Comparison of ENCODE assay signal across 10 cellular contexts in genomic region chr6:158686311-158686710, GRCh38. TPM values are rescaled to one million over a fixed set of nuclear protein-coding genes. Genes with fewer than 3 reads are reported as not detected.
A peak's percentile ranks its signal among the peaks of the same experiment; 100 is the strongest.
DNase-seq lines count a peak whose midpoint lies in the region; ATAC-seq and TF ChIP-seq lines count a peak whose summit lies in the region.
"Had no signal": no experiment of that assay in that cellular context is flagged by ENCODE, and none has a peak within 500 bp of the region (broad histone marks: within the 10 kb centered on the region; RNA-seq: fewer than 3 reads in every experiment).

No MANE protein-coding gene starts in this region.

- H3K27ac Mint-ChIP-seq in T-helper 17 cell = peak overlapping the region; percentile 99
- H3K27ac Mint-ChIP-seq in immature natural killer cell = peak overlapping the region; percentile 97 to 100 (median 98)

- 17 to 52% methylated on average over 1 to 4 of the region's 4 CpGs for WGBS in transverse colon (ENCODE audit: low coverage in 1 of 2), 2 donors

- no peak for TF ChIP-seq CTCF in transverse colon (IDR thresholded peaks at IDR 0.05)
- no peak for TF ChIP-seq CTCF in BE2C (IDR thresholded peaks at IDR 0.05; ENCODE audit: low read depth, low read length)

- no peaks in the 10 kb centered on the region for H3K9me3 Mint-ChIP-seq in activated T-cell treated with anti-CD3 and anti-CD28 coated beads, Interleukin-2, amount 50 U/mL, for 4 hours
- H3K9me3 Mint-ChIP-seq in immature natural killer cell = no peaks in the 10 kb centered on the region

- no peak for ATAC-seq in activated T-cell treated with anti-CD3 and anti-CD28 coated beads, Interleukin-2, amount 50 U/mL, for 4 hours
- ATAC-seq in T-helper 17 cell (peak; percentile 2), HG03108 (IDR thresholded peaks at IDR 0.05; ENCODE audit: unreplicated experiment) (no peak), HG03442 (IDR thresholded peaks at IDR 0.05; ENCODE audit: unreplicated experiment) (no peak)

- peak overlapping the region; percentile 24 for H3K4me3 Mint-ChIP-seq in activated T-cell treated with anti-CD3 and anti-CD28 coated beads, Interleukin-2, amount 50 U/mL, for 4 hours
- peak overlapping the region; percentile 70 for H3K4me3 Mint-ChIP-seq in T-helper 17 cell
- peak overlapping the region; percentile 80 to 89 (median 83) for H3K4me3 Mint-ChIP-seq in immature natural killer cell

- TF ChIP-seq POLR2A in transverse colon (IDR thresholded peaks at IDR 0.05) = no peak

- H3K4me1 ChIP-seq in transverse colon (peaks cover 0 to 22% (median under 1%) of the 10 kb centered on the region in 4 donors), BE2C (no peaks in the 10 kb centered on the region)
- H3K4me1 ChIP-seq: breast epithelium had no signal

- H3K4me3 ChIP-seq in transverse colon = no peak overlapping the region
- H3K4me3 ChIP-seq in BE2C (ENCODE audit: low read depth, low read length) = no peak overlapping the region
- H3K4me3 ChIP-seq: breast epithelium had no signal

- no peak for TF ChIP-seq EP300 in transverse colon (IDR thresholded peaks at IDR 0.05; ENCODE audit: low read depth)

- H3K27me3 ChIP-seq in transverse colon (no peaks in the 10 kb centered on the region), BE2C (no peaks in the 10 kb centered on the region)
- H3K27me3 ChIP-seq: breast epithelium had no signal

- peak overlapping the region; percentile 34 to 60 (median 50) for H3K27ac ChIP-seq in transverse colon

- H3K9me3 ChIP-seq in T-helper 17 cell (ENCODE audit: control insufficient read depth, low read length, poor library complexity, severe bottlenecking) (no peaks in the 10 kb centered on the region), transverse colon (no peaks in the 10 kb centered on the region), BE2C (no peaks in the 10 kb centered on the region)
- H3K9me3 ChIP-seq: breast epithelium had no signal

- no peaks in the 10 kb centered on the region for H3K27me3 Mint-ChIP-seq in activated T-cell treated with anti-CD3 and anti-CD28 coated beads, Interleukin-2, amount 50 U/mL, for 4 hours (ENCODE audit: low read depth)
- H3K27me3 Mint-ChIP-seq in T-helper 17 cell (no peaks in the 10 kb centered on the region), immature natural killer cell (ENCODE audit: low read depth in 3 of 3) (peaks cover 9 to 18% (median 10%) of the 10 kb centered on the region in 3 donors)

- in situ Hi-C loops in transverse colon (cut with MboI; ENCODE audit: low pct_ligation_motif_present in 1 of 4, low pct_unique_long_range_greater_than_20kb in 1 of 4, low sequenced_read_pairs in 3 of 4) = loop anchor here in 2 of 4 donors (25.0 kb wide), 2 partner anchors 426 to 474 kb away; no protein-coding TSS in a partner anchor

- peaks cover 38% of the 10 kb centered on the region for H3K36me3 Mint-ChIP-seq in activated T-cell treated with anti-CD3 and anti-CD28 coated beads, Interleukin-2, amount 50 U/mL, for 4 hours (ENCODE audit: insufficient read depth)
- H3K36me3 Mint-ChIP-seq in T-helper 17 cell (ENCODE audit: low read depth) (peaks cover 5% of the 10 kb centered on the region), immature natural killer cell (peaks cover 24 to 38% (median 28%) of the 10 kb centered on the region in 3 donors)

- no peaks in the 10 kb centered on the region for H3K36me3 ChIP-seq in transverse colon
- H3K36me3 ChIP-seq in BE2C = no peaks in the 10 kb centered on the region
- H3K36me3 ChIP-seq: breast epithelium had no signal

- intact Hi-C loops in transverse colon (cut with DNase I; ENCODE audit: low total_unique reads) = no loop called here

- H3K4me1 Mint-ChIP-seq in activated T-cell treated with anti-CD3 and anti-CD28 coated beads, Interleukin-2, amount 50 U/mL, for 4 hours (ENCODE audit: low read depth) = peaks cover 68% of the 10 kb centered on the region
- H3K4me1 Mint-ChIP-seq in T-helper 17 cell (peaks cover 35% of the 10 kb centered on the region), immature natural killer cell (peaks cover 53 to 76% of the 10 kb centered on the region in 2 donors)

- no peak for DNase-seq in activated T-cell treated with anti-CD3 and anti-CD28 coated beads, Interleukin-2, amount 50 U/mL, for 4 hours
- DNase-seq in activated T-cell treated with anti-CD3 and anti-CD28 coated beads, Interleukin-2, amount 50 U/mL, for 1 hour = no peak
- DNase-seq in T-helper 17 cell = no peak
- no peak for DNase-seq in immature natural killer cell
- DNase-seq in transverse colon = no peak
- no peak for DNase-seq in BE2C
- DNase-seq: occipital lobe had no signal

RNA-seq across cellular contexts. Expression of gene SYTL3, which starts 36.5 kb away (rescaled TPM):
- total RNA-seq in activated T-cell treated with anti-CD3 and anti-CD28 coated beads, Interleukin-2, amount 50 U/mL, for 4 hours = 10 to 100 TPM; 33.6 to 72.6 (median 38.5) TPM
- total RNA-seq in T-helper 17 cell (10 to 100 TPM; 28.9 to 36.1 TPM), transverse colon (1 to 10 TPM; 2.4 to 6.4 (median 2.9) TPM)
- 10 to 100 TPM; 45.4 to 56.5 (median 52.0) TPM for polyA plus RNA-seq in immature natural killer cell
- polyA plus RNA-seq in BE2C (2012; ENCODE audit: insufficient read depth, insufficient read length, low read depth) = 0.39 TPM

RNA-seq across cellular contexts. Expression of gene DYNLT1, which starts 41.8 kb away (rescaled TPM):
- 10 to 100 TPM; 57.5 to 67.1 (median 64.9) TPM for total RNA-seq in activated T-cell treated with anti-CD3 and anti-CD28 coated beads, Interleukin-2, amount 50 U/mL, for 4 hours
- total RNA-seq in T-helper 17 cell (100 to 1,000 TPM in 1 of 2 donors, 10 to 100 TPM in 1; 87.2 to 107 TPM), transverse colon (100 to 1,000 TPM in 2 of 4 donors, 10 to 100 TPM in 1, 1 to 10 TPM in 1; 2.8 to 104 (median 75.5) TPM)
- 100 to 1,000 TPM in 2 of 3 donors, 10 to 100 TPM in 1; 94.2 to 141 (median 119) TPM for polyA plus RNA-seq in immature natural killer cell
- polyA plus RNA-seq in BE2C (2012; ENCODE audit: insufficient read depth, insufficient read length, low read depth) = 122 TPM

Comparison
In these comparisons a context has a peak if more than half of its experiments do, and no peak if none do; other contexts are left out.
1. H3K4me3 Mint-ChIP-seq: peak in every context shown above with its lines; median percentile 83 in immature natural killer cell; 70 in T-helper 17 cell; 24 in activated T-cell treated with anti-CD3 and anti-CD28 coated beads, Interleukin-2, amount 50 U/mL, for 4 hours.
2. RNA of gene SYTL3, which starts 36.5 kb away (total RNA-seq): 33.6 to 72.6 TPM in activated T-cell treated with anti-CD3 and anti-CD28 coated beads, Interleukin-2, amount 50 U/mL, for 4 hours and 28.9 to 36.1 TPM in T-helper 17 cell; 2.4 to 6.4 TPM in transverse colon; every median in the first group is over 4 times any median in the second.